1 cellular context compared by ENCODE assay signal in genomic region chr9:85741875-85742629, GRCh38.
TF ChIP-seq lines count a peak whose summit lies in the region.

A gene with protein sequence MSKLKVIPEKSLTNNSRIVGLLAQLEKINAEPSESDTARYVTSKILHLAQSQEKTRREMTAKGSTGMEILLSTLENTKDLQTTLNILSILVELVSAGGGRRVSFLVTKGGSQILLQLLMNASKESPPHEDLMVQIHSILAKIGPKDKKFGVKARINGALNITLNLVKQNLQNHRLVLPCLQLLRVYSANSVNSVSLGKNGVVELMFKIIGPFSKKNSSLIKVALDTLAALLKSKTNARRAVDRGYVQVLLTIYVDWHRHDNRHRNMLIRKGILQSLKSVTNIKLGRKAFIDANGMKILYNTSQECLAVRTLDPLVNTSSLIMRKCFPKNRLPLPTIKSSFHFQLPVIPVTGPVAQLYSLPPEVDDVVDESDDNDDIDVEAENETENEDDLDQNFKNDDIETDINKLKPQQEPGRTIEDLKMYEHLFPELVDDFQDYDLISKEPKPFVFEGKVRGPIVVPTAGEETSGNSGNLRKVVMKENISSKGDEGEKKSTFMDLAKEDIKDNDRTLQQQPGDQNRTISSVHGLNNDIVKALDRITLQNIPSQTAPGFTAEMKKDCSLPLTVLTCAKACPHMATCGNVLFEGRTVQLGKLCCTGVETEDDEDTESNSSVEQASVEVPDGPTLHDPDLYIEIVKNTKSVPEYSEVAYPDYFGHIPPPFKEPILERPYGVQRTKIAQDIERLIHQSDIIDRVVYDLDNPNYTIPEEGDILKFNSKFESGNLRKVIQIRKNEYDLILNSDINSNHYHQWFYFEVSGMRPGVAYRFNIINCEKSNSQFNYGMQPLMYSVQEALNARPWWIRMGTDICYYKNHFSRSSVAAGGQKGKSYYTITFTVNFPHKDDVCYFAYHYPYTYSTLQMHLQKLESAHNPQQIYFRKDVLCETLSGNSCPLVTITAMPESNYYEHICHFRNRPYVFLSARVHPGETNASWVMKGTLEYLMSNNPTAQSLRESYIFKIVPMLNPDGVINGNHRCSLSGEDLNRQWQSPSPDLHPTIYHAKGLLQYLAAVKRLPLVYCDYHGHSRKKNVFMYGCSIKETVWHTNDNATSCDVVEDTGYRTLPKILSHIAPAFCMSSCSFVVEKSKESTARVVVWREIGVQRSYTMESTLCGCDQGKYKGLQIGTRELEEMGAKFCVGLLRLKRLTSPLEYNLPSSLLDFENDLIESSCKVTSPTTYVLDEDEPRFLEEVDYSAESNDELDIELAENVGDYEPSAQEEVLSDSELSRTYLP (minus strand): TSS chr9:85741954. CDS start chr9:85712533, 29,421 bp downstream.

TF ChIP-seq in H1, 55 proteins besides CTCF, POLR2A, EP300 and RAD21 (continued from another document):
- TF ChIP-seq, protein P1, sequence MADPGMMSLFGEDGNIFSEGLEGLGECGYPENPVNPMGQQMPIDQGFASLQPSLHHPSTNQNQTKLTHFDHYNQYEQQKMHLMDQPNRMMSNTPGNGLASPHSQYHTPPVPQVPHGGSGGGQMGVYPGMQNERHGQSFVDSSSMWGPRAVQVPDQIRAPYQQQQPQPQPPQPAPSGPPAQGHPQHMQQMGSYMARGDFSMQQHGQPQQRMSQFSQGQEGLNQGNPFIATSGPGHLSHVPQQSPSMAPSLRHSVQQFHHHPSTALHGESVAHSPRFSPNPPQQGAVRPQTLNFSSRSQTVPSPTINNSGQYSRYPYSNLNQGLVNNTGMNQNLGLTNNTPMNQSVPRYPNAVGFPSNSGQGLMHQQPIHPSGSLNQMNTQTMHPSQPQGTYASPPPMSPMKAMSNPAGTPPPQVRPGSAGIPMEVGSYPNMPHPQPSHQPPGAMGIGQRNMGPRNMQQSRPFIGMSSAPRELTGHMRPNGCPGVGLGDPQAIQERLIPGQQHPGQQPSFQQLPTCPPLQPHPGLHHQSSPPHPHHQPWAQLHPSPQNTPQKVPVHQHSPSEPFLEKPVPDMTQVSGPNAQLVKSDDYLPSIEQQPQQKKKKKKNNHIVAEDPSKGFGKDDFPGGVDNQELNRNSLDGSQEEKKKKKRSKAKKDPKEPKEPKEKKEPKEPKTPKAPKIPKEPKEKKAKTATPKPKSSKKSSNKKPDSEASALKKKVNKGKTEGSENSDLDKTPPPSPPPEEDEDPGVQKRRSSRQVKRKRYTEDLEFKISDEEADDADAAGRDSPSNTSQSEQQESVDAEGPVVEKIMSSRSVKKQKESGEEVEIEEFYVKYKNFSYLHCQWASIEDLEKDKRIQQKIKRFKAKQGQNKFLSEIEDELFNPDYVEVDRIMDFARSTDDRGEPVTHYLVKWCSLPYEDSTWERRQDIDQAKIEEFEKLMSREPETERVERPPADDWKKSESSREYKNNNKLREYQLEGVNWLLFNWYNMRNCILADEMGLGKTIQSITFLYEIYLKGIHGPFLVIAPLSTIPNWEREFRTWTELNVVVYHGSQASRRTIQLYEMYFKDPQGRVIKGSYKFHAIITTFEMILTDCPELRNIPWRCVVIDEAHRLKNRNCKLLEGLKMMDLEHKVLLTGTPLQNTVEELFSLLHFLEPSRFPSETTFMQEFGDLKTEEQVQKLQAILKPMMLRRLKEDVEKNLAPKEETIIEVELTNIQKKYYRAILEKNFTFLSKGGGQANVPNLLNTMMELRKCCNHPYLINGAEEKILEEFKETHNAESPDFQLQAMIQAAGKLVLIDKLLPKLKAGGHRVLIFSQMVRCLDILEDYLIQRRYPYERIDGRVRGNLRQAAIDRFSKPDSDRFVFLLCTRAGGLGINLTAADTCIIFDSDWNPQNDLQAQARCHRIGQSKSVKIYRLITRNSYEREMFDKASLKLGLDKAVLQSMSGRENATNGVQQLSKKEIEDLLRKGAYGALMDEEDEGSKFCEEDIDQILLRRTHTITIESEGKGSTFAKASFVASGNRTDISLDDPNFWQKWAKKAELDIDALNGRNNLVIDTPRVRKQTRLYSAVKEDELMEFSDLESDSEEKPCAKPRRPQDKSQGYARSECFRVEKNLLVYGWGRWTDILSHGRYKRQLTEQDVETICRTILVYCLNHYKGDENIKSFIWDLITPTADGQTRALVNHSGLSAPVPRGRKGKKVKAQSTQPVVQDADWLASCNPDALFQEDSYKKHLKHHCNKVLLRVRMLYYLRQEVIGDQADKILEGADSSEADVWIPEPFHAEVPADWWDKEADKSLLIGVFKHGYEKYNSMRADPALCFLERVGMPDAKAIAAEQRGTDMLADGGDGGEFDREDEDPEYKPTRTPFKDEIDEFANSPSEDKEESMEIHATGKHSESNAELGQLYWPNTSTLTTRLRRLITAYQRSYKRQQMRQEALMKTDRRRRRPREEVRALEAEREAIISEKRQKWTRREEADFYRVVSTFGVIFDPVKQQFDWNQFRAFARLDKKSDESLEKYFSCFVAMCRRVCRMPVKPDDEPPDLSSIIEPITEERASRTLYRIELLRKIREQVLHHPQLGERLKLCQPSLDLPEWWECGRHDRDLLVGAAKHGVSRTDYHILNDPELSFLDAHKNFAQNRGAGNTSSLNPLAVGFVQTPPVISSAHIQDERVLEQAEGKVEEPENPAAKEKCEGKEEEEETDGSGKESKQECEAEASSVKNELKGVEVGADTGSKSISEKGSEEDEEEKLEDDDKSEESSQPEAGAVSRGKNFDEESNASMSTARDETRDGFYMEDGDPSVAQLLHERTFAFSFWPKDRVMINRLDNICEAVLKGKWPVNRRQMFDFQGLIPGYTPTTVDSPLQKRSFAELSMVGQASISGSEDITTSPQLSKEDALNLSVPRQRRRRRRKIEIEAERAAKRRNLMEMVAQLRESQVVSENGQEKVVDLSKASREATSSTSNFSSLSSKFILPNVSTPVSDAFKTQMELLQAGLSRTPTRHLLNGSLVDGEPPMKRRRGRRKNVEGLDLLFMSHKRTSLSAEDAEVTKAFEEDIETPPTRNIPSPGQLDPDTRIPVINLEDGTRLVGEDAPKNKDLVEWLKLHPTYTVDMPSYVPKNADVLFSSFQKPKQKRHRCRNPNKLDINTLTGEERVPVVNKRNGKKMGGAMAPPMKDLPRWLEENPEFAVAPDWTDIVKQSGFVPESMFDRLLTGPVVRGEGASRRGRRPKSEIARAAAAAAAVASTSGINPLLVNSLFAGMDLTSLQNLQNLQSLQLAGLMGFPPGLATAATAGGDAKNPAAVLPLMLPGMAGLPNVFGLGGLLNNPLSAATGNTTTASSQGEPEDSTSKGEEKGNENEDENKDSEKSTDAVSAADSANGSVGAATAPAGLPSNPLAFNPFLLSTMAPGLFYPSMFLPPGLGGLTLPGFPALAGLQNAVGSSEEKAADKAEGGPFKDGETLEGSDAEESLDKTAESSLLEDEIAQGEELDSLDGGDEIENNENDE (IDR thresholded peaks at IDR 0.05; ENCODE audit: insufficient replicate concordance, low read length) = no peak
- no peak for TF ChIP-seq CHD2 (IDR thresholded peaks at IDR 0.05; ENCODE audit: low read length)
- TF ChIP-seq NANOG (IDR thresholded peaks at IDR 0.05; ENCODE audit: insufficient read depth, low read depth, low read length, poor library complexity, severe bottlenecking) = no peak
- no peak for TF ChIP-seq TCF12 (IDR thresholded peaks at IDR 0.05; ENCODE audit: low read depth, low read length)
- no peak for TF ChIP-seq CTBP2 (IDR thresholded peaks at IDR 0.05; ENCODE audit: borderline replicate concordance, insufficient read depth, insufficient read length, low read length)
- TF ChIP-seq SIRT6 (IDR thresholded peaks at IDR 0.05; ENCODE audit: low read length) = no peak
- no peak for TF ChIP-seq POU5F1 (IDR thresholded peaks at IDR 0.05; ENCODE audit: low read depth, low read length)
- TF ChIP-seq, protein P2, sequence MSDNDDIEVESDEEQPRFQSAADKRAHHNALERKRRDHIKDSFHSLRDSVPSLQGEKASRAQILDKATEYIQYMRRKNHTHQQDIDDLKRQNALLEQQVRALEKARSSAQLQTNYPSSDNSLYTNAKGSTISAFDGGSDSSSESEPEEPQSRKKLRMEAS (IDR thresholded peaks at IDR 0.05) = peak; percentile 76
- no peak for TF ChIP-seq SP2 (IDR thresholded peaks at IDR 0.05; ENCODE audit: low read length)
- no peak for TF ChIP-seq HDAC6 (IDR thresholded peaks at IDR 0.05; ENCODE audit: low read depth, low read length)
- TF ChIP-seq KDM4A (IDR thresholded peaks at IDR 0.05; ENCODE audit: low read depth, low read length, severe bottlenecking) = peak; percentile 9
- TF ChIP-seq CHD1 (IDR thresholded peaks at IDR 0.05; ENCODE audit: low read depth, low read length) = no peak
- no peak for TF ChIP-seq CBX8 (IDR thresholded peaks at IDR 0.05; ENCODE audit: borderline replicate concordance, low read depth, low read length)
- TF ChIP-seq POLR2AphosphoS5 (IDR thresholded peaks at IDR 0.05; ENCODE audit: low read depth, low read length) = no peak
- no peak for TF ChIP-seq TBP (IDR thresholded peaks at IDR 0.05; ENCODE audit: low read depth, low read length)
- no peak for TF ChIP-seq YY1 (IDR thresholded peaks at IDR 0.05; ENCODE audit: low read depth, low read length)
- peak; percentile 54 for TF ChIP-seq EGR1 (IDR thresholded peaks at IDR 0.05; ENCODE audit: borderline replicate concordance, low read depth, low read length)
- TF ChIP-seq BRCA1 (IDR thresholded peaks at IDR 0.05; ENCODE audit: low read depth, low read length) = no peak
- TF ChIP-seq MAFK (IDR thresholded peaks at IDR 0.05; ENCODE audit: low read depth, low read length) = no peak
- TF ChIP-seq TAF1 (IDR thresholded peaks at IDR 0.05; ENCODE audit: low read depth, low read length) = peak; percentile 19
- no peak for TF ChIP-seq GTF2F1 (IDR thresholded peaks at IDR 0.05; ENCODE audit: borderline replicate concordance, low read depth, low read length)
- no peak for TF ChIP-seq TAF7 (optimal IDR thresholded peaks at IDR 0.05; ENCODE audit: borderline replicate concordance, low read depth, low read length)
- no peak for TF ChIP-seq HDAC2 (IDR thresholded peaks at IDR 0.05; ENCODE audit: borderline replicate concordance in 1 of 2, low read depth in 2 of 2, low read length in 2 of 2)
- 0 out of 2 replicates have a peak, but pooled peaks have one; percentile 59 for TF ChIP-seq RBBP5 (IDR thresholded peaks at IDR 0.05; ENCODE audit: borderline replicate concordance, low read depth, low read length)
- TF ChIP-seq KDM5A (IDR thresholded peaks at IDR 0.05; ENCODE audit: low read length) = no peak
- TF ChIP-seq RFX5 (IDR thresholded peaks at IDR 0.05; ENCODE audit: borderline replicate concordance, low read depth, low read length) = no peak
- TF ChIP-seq ZNF274 (IDR thresholded peaks at IDR 0.05; ENCODE audit: borderline replicate concordance, extremely low read depth, low read length) = no peak
- TF ChIP-seq NRF1 (IDR thresholded peaks at IDR 0.05; ENCODE audit: low read depth, low read length) = no peak
- TF ChIP-seq, protein P3, sequence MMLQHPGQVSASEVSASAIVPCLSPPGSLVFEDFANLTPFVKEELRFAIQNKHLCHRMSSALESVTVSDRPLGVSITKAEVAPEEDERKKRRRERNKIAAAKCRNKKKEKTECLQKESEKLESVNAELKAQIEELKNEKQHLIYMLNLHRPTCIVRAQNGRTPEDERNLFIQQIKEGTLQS (IDR thresholded peaks at IDR 0.05; ENCODE audit: insufficient read depth, low read depth, low read length) = 0 out of 2 replicates have a peak, but pooled peaks have one; percentile 11
- no peak for TF ChIP-seq SAP30 (IDR thresholded peaks at IDR 0.05; ENCODE audit: insufficient read depth, insufficient replicate concordance, low read length)
- no peak for TF ChIP-seq RXRA (IDR thresholded peaks at IDR 0.05; ENCODE audit: insufficient read depth, low read depth, low read length)
- TF ChIP-seq E2F6 (IDR thresholded peaks at IDR 0.05) = no peak; the same call in 1 of the 2 replicates
- no peak for TF ChIP-seq SIN3A (conservative IDR thresholded peaks at IDR 0.05 in 1 of 2, IDR thresholded peaks at IDR 0.05 in 1 of 2; ENCODE audit: low read depth in 1 of 2, low read length in 2 of 2)
- TF ChIP-seq ASH2L (IDR thresholded peaks at IDR 0.05; ENCODE audit: low read length) = peak; percentile 7
- no peak for TF ChIP-seq GABPA (IDR thresholded peaks at IDR 0.05; ENCODE audit: borderline replicate concordance, insufficient read depth, low read length)
- no peak for TF ChIP-seq SRF (IDR thresholded peaks at IDR 0.05; ENCODE audit: low read depth, low read length)
- no peak for TF ChIP-seq RNF2 (IDR thresholded peaks at IDR 0.05; ENCODE audit: borderline replicate concordance, low read depth, low read length, missing control alignments, poor library complexity, severe bottlenecking)
- no peak for TF ChIP-seq ATF2 (IDR thresholded peaks at IDR 0.05; ENCODE audit: low read length)
- no peak for TF ChIP-seq SIX5 (IDR thresholded peaks at IDR 0.05; ENCODE audit: low read depth, low read length)
- no peak for TF ChIP-seq FOSL1 (IDR thresholded peaks at IDR 0.05; ENCODE audit: insufficient read depth, low read depth, low read length)
- peak; percentile 62 for TF ChIP-seq CREB1 (IDR thresholded peaks at IDR 0.05)
- no peak for TF ChIP-seq JUND (IDR thresholded peaks at IDR 0.05; ENCODE audit: low read length)
- peak; percentile 16; the same call in 1 of the 2 replicates for TF ChIP-seq TEAD4 (IDR thresholded peaks at IDR 0.05; ENCODE audit: low read depth, low read length)
- TF ChIP-seq USF2 (IDR thresholded peaks at IDR 0.05; ENCODE audit: low read length) = peak; percentile 65; the same call in 1 of the 2 replicates
- TF ChIP-seq EZH2 (IDR thresholded peaks at IDR 0.05; ENCODE audit: low read depth, low read length, severe bottlenecking) = no peak
- TF ChIP-seq PHF8 (conservative IDR thresholded peaks at IDR 0.05; ENCODE audit: low read depth, low read length) = peak; percentile 35; the same call in 1 of the 2 replicates
- TF ChIP-seq CEBPB (IDR thresholded peaks at IDR 0.05; ENCODE audit: low read depth, low read length) = no peak
- no peak for TF ChIP-seq BCL11A (IDR thresholded peaks at IDR 0.05; ENCODE audit: low read depth in 2 of 2, low read length in 2 of 2)
- TF ChIP-seq SP1 (IDR thresholded peaks at IDR 0.05; ENCODE audit: low read depth, low read length) = 0 out of 2 replicates have a peak, but pooled peaks have one; percentile 42
- TF ChIP-seq SP4 (IDR thresholded peaks at IDR 0.05; ENCODE audit: low read length) = no peak
